In genomic region chr7:6221340-6222319, GRCh38 we compare ENCODE assay signal across 9 cellular contexts. TPM values are rescaled to one million over a fixed set of nuclear protein-coding genes. Genes with fewer than 3 reads are reported as not detected.
DNase-seq lines count a peak whose midpoint lies in the region; ATAC-seq, FAIRE-seq and TF ChIP-seq lines count a peak whose summit lies in the region.
"Had no signal": no experiment of that assay in that cellular context is flagged by ENCODE, and none has a peak within 500 bp of the region (broad histone marks: within the 10 kb centered on the region; RNA-seq: fewer than 3 reads in every experiment).

No MANE protein-coding gene starts in this region.

- H3K36me3 ChIP-seq in Caco-2 (ENCODE audit: control insufficient read depth, insufficient read depth, low read length) (no peaks in the 10 kb centered on the region), testis (ENCODE audit: low read depth, missing control alignments) (no peaks in the 10 kb centered on the region), MG63 (no peaks in the 10 kb centered on the region)

- H3K27me3 ChIP-seq in Caco-2 (replicated peaks; ENCODE audit: control insufficient read depth, insufficient read depth, low read length) (no peaks in the 10 kb centered on the region), testis (no peaks in the 10 kb centered on the region), MG63 (no peaks in the 10 kb centered on the region)

- CTCF ChIA-PET in activated naive CD4-positive, alpha-beta T cell treated with anti-CD3 and anti-CD28 coated beads for 36 hours (lab: Charles Lee), result no interaction called here
- CTCF ChIA-PET in Caco-2 (lab: Charles Lee), result no interaction called here

- 74 to 79% methylated on average over 9 of the region's 9 CpGs for WGBS in testis, 2 donors

- intact Hi-C loops in activated naive CD4-positive, alpha-beta T cell treated with anti-CD3 and anti-CD28 coated beads for 36 hours (cut with micrococcal nuclease), result loop anchor here (1.0 to 5.0 kb wide), 4 partner anchors 36 to 1746 kb away; partner anchors contain the start of genes AIMP2, GLCCI1 and PMS2
- intact Hi-C loops in left ventricle myocardium superior (cut with micrococcal nuclease), result no loop called here
- intact Hi-C loops in Caco-2 (cut with micrococcal nuclease; ENCODE audit: unreplicated experiment), result no loop called here
- intact Hi-C loops in testis (cut with DNase I; ENCODE audit: low total_unique reads), result no loop called here

- no peak for TF ChIP-seq POLR2A in testis (IDR thresholded peaks at IDR 0.05)

- H3K27ac ChIP-seq in testis, result no peak overlapping the region

- H3K9me3 ChIP-seq in Caco-2, result no peaks in the 10 kb centered on the region
- H3K9me3 ChIP-seq in testis, result no peaks in the 10 kb centered on the region
- H3K9me3 ChIP-seq in MG63, result no peaks in the 10 kb centered on the region

- no peaks in the 10 kb centered on the region for H3K36me3 Mint-ChIP-seq in activated naive CD4-positive, alpha-beta T cell treated with anti-CD3 and anti-CD28 coated beads for 36 hours (ENCODE audit: low read depth)
- peaks cover 7% of the 10 kb centered on the region for H3K36me3 Mint-ChIP-seq in Caco-2 (ENCODE audit: insufficient read depth, unreplicated experiment)

- POLR2A ChIA-PET in Caco-2 (lab: Charles Lee), result no interaction called here

- no peak overlapping the region for H3K4me3 ChIP-seq in Caco-2 (ENCODE audit: low read depth, low read length)
- no peak overlapping the region for H3K4me3 ChIP-seq in testis
- no peak overlapping the region for H3K4me3 ChIP-seq in MG63

- no peak for TF ChIP-seq CTCF in Caco-2 (IDR thresholded peaks at IDR 0.05; ENCODE audit: insufficient read depth in 1 of 2, low read depth in 1 of 2, low read length in 1 of 2, severe bottlenecking in 1 of 2, unreplicated experiment in 1 of 2)
- no peak for TF ChIP-seq CTCF in testis (IDR thresholded peaks at IDR 0.05)

- FAIRE-seq in urothelium cell line (lab: Jason Lieb, UNC), result peak; percentile 78
- FAIRE-seq: endometrium had no signal

- no peaks in the 10 kb centered on the region for H3K9me3 Mint-ChIP-seq in activated naive CD4-positive, alpha-beta T cell treated with anti-CD3 and anti-CD28 coated beads for 36 hours
- no peaks in the 10 kb centered on the region for H3K9me3 Mint-ChIP-seq in Caco-2 (ENCODE audit: unreplicated experiment)

- peak overlapping the region; percentile 55 for H3K27ac Mint-ChIP-seq in activated naive CD4-positive, alpha-beta T cell treated with anti-CD3 and anti-CD28 coated beads for 36 hours
- no peak overlapping the region for H3K27ac Mint-ChIP-seq in Caco-2 (ENCODE audit: unreplicated experiment)

- peak overlapping the region; percentile 3 for H3K4me3 Mint-ChIP-seq in activated naive CD4-positive, alpha-beta T cell treated with anti-CD3 and anti-CD28 coated beads for 36 hours
- H3K4me3 Mint-ChIP-seq in Caco-2 (ENCODE audit: unreplicated experiment), result no peak overlapping the region

- ATAC-seq in left ventricle myocardium superior, result peak; percentile 63

- H3K27me3 Mint-ChIP-seq in activated naive CD4-positive, alpha-beta T cell treated with anti-CD3 and anti-CD28 coated beads for 36 hours (ENCODE audit: low read depth), result no peaks in the 10 kb centered on the region
- H3K27me3 Mint-ChIP-seq in Caco-2 (ENCODE audit: insufficient read depth, unreplicated experiment), result no peaks in the 10 kb centered on the region

- H3K4me1 ChIP-seq in Caco-2 (peaks cover 10% of the 10 kb centered on the region), testis (peaks cover 6% of the 10 kb centered on the region)

- H3K4me1 Mint-ChIP-seq in activated naive CD4-positive, alpha-beta T cell treated with anti-CD3 and anti-CD28 coated beads for 36 hours (ENCODE audit: low read depth), result peaks cover 17% of the 10 kb centered on the region
- H3K4me1 Mint-ChIP-seq in Caco-2 (ENCODE audit: low read depth, unreplicated experiment), result peaks cover 8% of the 10 kb centered on the region

- no TSS peak for BruUV-seq in Caco-2 (replicated peaks; lab: Mats Ljungman, UMichigan)

- peak; percentile 57 for DNase-seq in activated naive CD4-positive, alpha-beta T cell treated with anti-CD3 and anti-CD28 coated beads for 36 hours
- no peak for DNase-seq in activated naive CD4-positive, alpha-beta T cell (lab: John Stamatoyannopoulos, UW)
- peak; percentile 24 to 34 for DNase-seq in activated CD4-positive, alpha-beta T cell treated with anti-CD3 and anti-CD28 coated beads, Interleukin-2, amount 50 U/mL, for 4 hours
- no peak for DNase-seq in left ventricle myocardium superior
- no peak for DNase-seq in urothelium cell line (ENCODE audit: low spot score)
- DNase-seq in Caco-2, result no peak
- no peak for DNase-seq in testis
- no peak for DNase-seq in MG63

RNA-seq across cellular contexts. Expression of gene CYTH3, which starts 50.8 kb away (rescaled TPM):
- 1 to 10 TPM; 1.1 TPM for total RNA-seq in activated naive CD4-positive, alpha-beta T cell treated with anti-CD3 and anti-CD28 coated beads for 36 hours
- total RNA-seq in left ventricle myocardium superior (27.8 TPM), Caco-2 (2022) (27.8 and 29.1 TPM in 2 replicates), testis (10 to 100 TPM; 65.5 to 82.2 TPM)
- 49.3 TPM for polyA plus RNA-seq in testis (ENCODE audit: insufficient read depth, low read depth, low replicate concordance)
- total RNA-seq in MG63 (2014; rRNA removed; shearing (Covaris generic); ENCODE audit: low replicate concordance), result 35.3 and 40.5 TPM in 2 replicates

Comparison
In these comparisons a context has a peak if more than half of its experiments do, and no peak if none do; other contexts are left out.
1. DNase-seq: peak in activated naive CD4-positive, alpha-beta T cell treated with anti-CD3 and anti-CD28 coated beads for 36 hours (single experiment) and activated CD4-positive, alpha-beta T cell treated with anti-CD3 and anti-CD28 coated beads, Interleukin-2, amount 50 U/mL, for 4 hours (2 of 2); none in activated naive CD4-positive, alpha-beta T cell (0 of 4), left ventricle myocardium superior (single experiment), urothelium cell line (single experiment), Caco-2 (0 of 2), testis (single experiment) and MG63 (single experiment).
2. RNA of gene CYTH3, which starts 50.8 kb away (total RNA-seq): 65.5 to 82.2 TPM in testis, 35.3 to 40.5 TPM in MG63, 27.8 to 29.1 TPM in Caco-2 and 27.8 TPM in left ventricle myocardium superior (single experiment); 1.1 TPM in activated naive CD4-positive, alpha-beta T cell treated with anti-CD3 and anti-CD28 coated beads for 36 hours; every median in the first group is over 10 times any median in the second.